8 cellular contexts compared by ENCODE assay signal in the genomic region with DNA sequence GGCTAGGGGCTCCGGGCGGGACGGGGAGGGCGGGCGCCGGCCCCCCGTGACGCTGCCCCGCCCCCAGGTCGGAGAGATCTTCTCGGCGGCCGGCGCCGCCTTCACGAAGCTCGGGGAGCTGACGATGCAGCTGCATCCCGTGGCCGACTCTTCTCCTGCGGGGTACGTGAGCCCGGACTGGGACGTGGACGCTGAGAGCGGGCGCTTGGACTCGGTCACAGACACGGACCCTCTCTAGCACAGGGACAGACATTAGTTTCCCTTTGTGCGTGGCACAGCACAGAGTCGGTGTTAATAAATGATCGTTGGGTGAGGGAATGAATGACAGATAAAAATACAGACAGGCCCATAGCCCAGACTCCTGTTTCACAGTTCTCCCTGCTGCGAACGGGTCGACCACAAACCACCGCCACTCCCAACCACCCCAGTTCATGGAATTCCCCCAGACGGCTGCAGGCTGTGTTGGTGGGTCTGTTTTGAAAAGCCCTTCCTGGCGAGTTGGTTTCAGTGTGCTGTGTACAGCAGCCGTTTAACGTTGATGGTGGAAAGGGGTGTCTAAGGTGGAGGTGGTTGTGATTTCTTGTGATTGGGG. TPM values are rescaled to one million over a fixed set of nuclear protein-coding genes. Genes with fewer than 3 reads are reported as not detected.
DNase-seq lines count a peak whose midpoint lies in the region; ATAC-seq and TF ChIP-seq lines count a peak whose summit lies in the region.

No MANE protein-coding gene starts in this region.

- ATAC-seq in GM19372 (IDR thresholded peaks at IDR 0.05; ENCODE audit: low read depth, unreplicated experiment), result peak; percentile 2
- ATAC-seq in natural killer cell, result peak; percentile 34 to 58 (median 55)

- no peak for TF ChIP-seq CTCF in HL-60 (IDR thresholded peaks at IDR 0.05; ENCODE audit: insufficient read depth, low read length)
- peak; percentile 40 for TF ChIP-seq CTCF in natural killer cell (IDR thresholded peaks at IDR 0.05)

- POLR2A ChIA-PET in activated CD4-positive, alpha-beta T cell treated with anti-CD3 and anti-CD28 coated beads, Interleukin-2, amount 10 ng/mL, durations not matched to agents 7 days and 5 days (lab: Charles Lee), result interaction anchor here (0.6 kb wide), 2 partner anchors 11 to 842 kb away, joined by 3 read pairs; partner anchors contain the start of gene NAA38

- no peaks in the 10 kb centered on the region for H3K9me3 ChIP-seq in ectodermal cell (ENCODE audit: control insufficient read depth, low read length)

- no peaks in the 10 kb centered on the region for H3K27me3 Mint-ChIP-seq in activated CD4-positive, alpha-beta T cell treated with anti-CD3 and anti-CD28 coated beads, Interleukin-2, amount 10 ng/mL, durations not matched to agents 7 days and 5 days
- H3K27me3 Mint-ChIP-seq in natural killer cell (ENCODE audit: low read depth in 2 of 2), result no peaks in the 10 kb centered on the region

- H3K27ac ChIP-seq in HL-60 (replicated peaks) (peak overlapping the region; percentile 99), ectodermal cell (ENCODE audit: insufficient read depth, low read depth, low read length, poor library complexity, severe bottlenecking) (peak overlapping the region; percentile 66), substantia nigra (ENCODE audit: low read depth, low read length, poor library complexity, severe bottlenecking) (peak overlapping the region; percentile 89)

- peaks cover 22% of the 10 kb centered on the region for H3K4me1 ChIP-seq in ectodermal cell (ENCODE audit: control insufficient read depth, insufficient read depth, low read length)

- H3K4me3 ChIP-seq in HL-60 (replicated peaks; ENCODE audit: insufficient read depth, low read length), result peak overlapping the region; percentile 45
- H3K4me3 ChIP-seq in ectodermal cell (ENCODE audit: insufficient read depth, low read depth, low read length), result peak overlapping the region; percentile 77

- H3K27me3 ChIP-seq in HL-60 (ENCODE audit: insufficient read depth, poor library complexity, severe bottlenecking) (no peaks in the 10 kb centered on the region), ectodermal cell (ENCODE audit: control insufficient read depth, insufficient read depth, low read length, poor library complexity, severe bottlenecking) (no peaks in the 10 kb centered on the region)

- intact Hi-C loops in natural killer cell (cut with micrococcal nuclease), result loop anchor here (1.0 to 10.0 kb wide), 5 partner anchors 8 to 670 kb away; partner anchors contain the start of genes BCL6B, C17orf100, MED31 and TP53

- peak; percentile 57 for DNase-seq in AG20443 (ENCODE audit: low spot score)
- no peak for DNase-seq in HL-60 (ENCODE audit: low read depth in 1 of 2, low spot score in 1 of 2)
- peak; percentile 73 for DNase-seq in activated CD4-positive, alpha-beta T cell treated with anti-CD3 and anti-CD28 coated beads, Interleukin-2, amount 10 ng/mL, durations not matched to agents 7 days and 5 days
- DNase-seq in natural killer cell, result peak; percentile 81
- peak in 7 of 49 donors; percentile 41 to 84 (median 60) for DNase-seq in substantia nigra (lab: John Stamatoyannopoulos, UW)
- no peak for DNase-seq in COLO829 (ENCODE audit: low spot score)

- H3K4me1 Mint-ChIP-seq in activated CD4-positive, alpha-beta T cell treated with anti-CD3 and anti-CD28 coated beads, Interleukin-2, amount 10 ng/mL, durations not matched to agents 7 days and 5 days, result peaks cover 63% of the 10 kb centered on the region
- H3K4me1 Mint-ChIP-seq in natural killer cell, result peaks cover 73 to 79% of the 10 kb centered on the region in 2 donors

- no peaks in the 10 kb centered on the region for H3K36me3 ChIP-seq in ectodermal cell (ENCODE audit: control insufficient read depth, insufficient read depth, low read length)

- WGBS in ectodermal cell, 2 experiments, result 9 to 10% methylated on average over 40 of the region's 40 CpGs

- CTCF ChIA-PET in activated CD4-positive, alpha-beta T cell treated with anti-CD3 and anti-CD28 coated beads, Interleukin-2, amount 10 ng/mL, durations not matched to agents 7 days and 5 days (lab: Charles Lee), result interaction anchor here (0.6 to 2.0 kb wide), 7 partner anchors 9 to 263 kb away, joined by 3 to 5 read pairs (median 4); partner anchors contain the start of gene SLC16A13

- H3K9me3 Mint-ChIP-seq in activated CD4-positive, alpha-beta T cell treated with anti-CD3 and anti-CD28 coated beads, Interleukin-2, amount 10 ng/mL, durations not matched to agents 7 days and 5 days, result no peaks in the 10 kb centered on the region
- H3K9me3 Mint-ChIP-seq in natural killer cell, result no peaks in the 10 kb centered on the region

- peak overlapping the region; percentile 91 for H3K4me3 Mint-ChIP-seq in activated CD4-positive, alpha-beta T cell treated with anti-CD3 and anti-CD28 coated beads, Interleukin-2, amount 10 ng/mL, durations not matched to agents 7 days and 5 days
- peak overlapping the region; percentile 90 for H3K4me3 Mint-ChIP-seq in natural killer cell

- peaks cover 38% of the 10 kb centered on the region for H3K36me3 Mint-ChIP-seq in activated CD4-positive, alpha-beta T cell treated with anti-CD3 and anti-CD28 coated beads, Interleukin-2, amount 10 ng/mL, durations not matched to agents 7 days and 5 days (ENCODE audit: low read depth)
- no peaks in the 10 kb centered on the region for H3K36me3 Mint-ChIP-seq in natural killer cell

- peak overlapping the region; percentile 97 for H3K27ac Mint-ChIP-seq in activated CD4-positive, alpha-beta T cell treated with anti-CD3 and anti-CD28 coated beads, Interleukin-2, amount 10 ng/mL, durations not matched to agents 7 days and 5 days
- peak overlapping the region; percentile 96 to 100 for H3K27ac Mint-ChIP-seq in natural killer cell

RNA-seq across cellular contexts. Expression of gene RNASEK, which starts 2.7 kb away (rescaled TPM):
- 100 to 1,000 TPM; 134 to 170 TPM for total RNA-seq in activated CD4-positive, alpha-beta T cell treated with anti-CD3 and anti-CD28 coated beads, Interleukin-2, amount 10 ng/mL, durations not matched to agents 7 days and 5 days
- polyA plus RNA-seq in ectodermal cell (2013, experiment 1 of 4), result 188 TPM
- 200 TPM for polyA plus RNA-seq in ectodermal cell (2013, experiment 2 of 4)
- 152 TPM for polyA plus RNA-seq in ectodermal cell (2013, experiment 3 of 4)
- polyA plus RNA-seq in ectodermal cell (2013, experiment 4 of 4), result 170 TPM
- 100 to 1,000 TPM; 151 to 165 (median 159) TPM for total RNA-seq in natural killer cell

RNA-seq across cellular contexts. Expression of gene BCL6B, which starts 7.8 kb away (rescaled TPM):
- total RNA-seq in activated CD4-positive, alpha-beta T cell treated with anti-CD3 and anti-CD28 coated beads, Interleukin-2, amount 10 ng/mL, durations not matched to agents 7 days and 5 days, result under 1 TPM; 0.40 TPM
- polyA plus RNA-seq in ectodermal cell (2013, experiment 1 of 4), result 6.3 TPM
- polyA plus RNA-seq in ectodermal cell (2013, experiment 2 of 4), result 2.7 TPM
- polyA plus RNA-seq in ectodermal cell (2013, experiment 3 of 4), result 2.5 TPM
- 2.6 TPM for polyA plus RNA-seq in ectodermal cell (2013, experiment 4 of 4)
- under 1 TPM in 2 of 3 donors, not detected in 1; 0.49 to 0.84 TPM for total RNA-seq in natural killer cell

RNA-seq across cellular contexts. Expression of gene ALOX12, which starts 19.2 kb away (rescaled TPM):
- total RNA-seq in activated CD4-positive, alpha-beta T cell treated with anti-CD3 and anti-CD28 coated beads, Interleukin-2, amount 10 ng/mL, durations not matched to agents 7 days and 5 days, result not detected
- polyA plus RNA-seq in ectodermal cell (2013, experiment 1 of 4), result 0.46 TPM
- 0.62 TPM for polyA plus RNA-seq in ectodermal cell (2013, experiment 2 of 4)
- polyA plus RNA-seq in ectodermal cell (2013, experiment 3 of 4), result 0.69 TPM
- 0.24 TPM for polyA plus RNA-seq in ectodermal cell (2013, experiment 4 of 4)
- total RNA-seq in natural killer cell, result 1 to 10 TPM in 2 of 3 donors, under 1 TPM in 1; 0.77 to 2.4 (median 1.3) TPM

RNA-seq across cellular contexts. Expression of gene SLC16A13, which starts 20.7 kb away (rescaled TPM):
- total RNA-seq in activated CD4-positive, alpha-beta T cell treated with anti-CD3 and anti-CD28 coated beads, Interleukin-2, amount 10 ng/mL, durations not matched to agents 7 days and 5 days, result 10 to 100 TPM; 18.0 to 19.1 TPM
- 5.3 TPM for polyA plus RNA-seq in ectodermal cell (2013, experiment 1 of 4)
- 4.7 TPM for polyA plus RNA-seq in ectodermal cell (2013, experiment 2 of 4)
- polyA plus RNA-seq in ectodermal cell (2013, experiment 3 of 4), result 2.6 TPM
- polyA plus RNA-seq in ectodermal cell (2013, experiment 4 of 4), result 2.9 TPM
- total RNA-seq in natural killer cell, result 1 to 10 TPM; 4.8 to 7.0 (median 6.0) TPM

RNA-seq across cellular contexts. Expression of gene SLC16A11, which starts 28.8 kb away (rescaled TPM):
- not detected for total RNA-seq in activated CD4-positive, alpha-beta T cell treated with anti-CD3 and anti-CD28 coated beads, Interleukin-2, amount 10 ng/mL, durations not matched to agents 7 days and 5 days
- 0.59 TPM for polyA plus RNA-seq in ectodermal cell (2013, experiment 1 of 4)
- 0.14 TPM for polyA plus RNA-seq in ectodermal cell (2013, experiment 2 of 4)
- 0.64 TPM for polyA plus RNA-seq in ectodermal cell (2013, experiment 3 of 4)
- polyA plus RNA-seq in ectodermal cell (2013, experiment 4 of 4), result 0.41 TPM
- 1 to 10 TPM; 1.2 to 2.5 (median 1.6) TPM for total RNA-seq in natural killer cell

Comparison
In these comparisons a context has a peak if more than half of its experiments do, and no peak if none do; other contexts are left out.
1. DNase-seq: peak in AG20443 (single experiment), activated CD4-positive, alpha-beta T cell treated with anti-CD3 and anti-CD28 coated beads, Interleukin-2, amount 10 ng/mL, durations not matched to agents 7 days and 5 days (single experiment) and natural killer cell (single experiment); none in HL-60 (0 of 2) and COLO829 (single experiment).
2. Peak in every context shown above with its lines, with median percentiles within 50 percentile points of each other: H3K27ac ChIP-seq.